ENCODE assay signal across 1 cellular context in genomic region chr11:75507571-75507970, GRCh38.
TF ChIP-seq lines count a peak whose summit lies in the region.

No MANE protein-coding gene starts in this region.

TF ChIP-seq in GM12878, 131 proteins besides CTCF, POLR2A, EP300 and RAD21:
- TF ChIP-seq PBX3 (IDR thresholded peaks at IDR 0.05; ENCODE audit: insufficient replicate concordance, low read depth, low read length) = no peak
- TF ChIP-seq SREBF2 (IDR thresholded peaks at IDR 0.05; ENCODE audit: low read length) = no peak
- TF ChIP-seq BCL3 (IDR thresholded peaks at IDR 0.05; ENCODE audit: borderline replicate concordance, insufficient read depth, low read depth, low read length, poor library complexity, severe bottlenecking) = no peak
- no peak for TF ChIP-seq RCOR1 (conservative IDR thresholded peaks at IDR 0.05; ENCODE audit: low read depth, low read length)
- no peak for TF ChIP-seq NBN (IDR thresholded peaks at IDR 0.05)
- no peak for TF ChIP-seq RELA (IDR thresholded peaks at IDR 0.05; ENCODE audit: borderline replicate concordance, partially characterized antibody)
- no peak for TF ChIP-seq JUND (IDR thresholded peaks at IDR 0.05; ENCODE audit: low read depth, low read length)
- TF ChIP-seq POLR2AphosphoS2 (IDR thresholded peaks at IDR 0.05; ENCODE audit: low read depth, low read length) = no peak
- TF ChIP-seq PAX5 (IDR thresholded peaks at IDR 0.05; ENCODE audit: borderline replicate concordance, low read depth, low read length) = no peak
- no peak for TF ChIP-seq ATF7 (IDR thresholded peaks at IDR 0.05; ENCODE audit: low read depth)
- no peak for TF ChIP-seq TARDBP (IDR thresholded peaks at IDR 0.05; ENCODE audit: borderline replicate concordance)
- TF ChIP-seq CHD4 (IDR thresholded peaks at IDR 0.05) = no peak
- no peak for TF ChIP-seq RELB (IDR thresholded peaks at IDR 0.05; ENCODE audit: low read depth)
- TF ChIP-seq CBX3 (IDR thresholded peaks at IDR 0.05; ENCODE audit: borderline replicate concordance, low read depth) = no peak
- TF ChIP-seq BACH1 (IDR thresholded peaks at IDR 0.05; ENCODE audit: borderline replicate concordance) = no peak
